1 cellular context compared by ENCODE assay signal in the genomic region with DNA sequence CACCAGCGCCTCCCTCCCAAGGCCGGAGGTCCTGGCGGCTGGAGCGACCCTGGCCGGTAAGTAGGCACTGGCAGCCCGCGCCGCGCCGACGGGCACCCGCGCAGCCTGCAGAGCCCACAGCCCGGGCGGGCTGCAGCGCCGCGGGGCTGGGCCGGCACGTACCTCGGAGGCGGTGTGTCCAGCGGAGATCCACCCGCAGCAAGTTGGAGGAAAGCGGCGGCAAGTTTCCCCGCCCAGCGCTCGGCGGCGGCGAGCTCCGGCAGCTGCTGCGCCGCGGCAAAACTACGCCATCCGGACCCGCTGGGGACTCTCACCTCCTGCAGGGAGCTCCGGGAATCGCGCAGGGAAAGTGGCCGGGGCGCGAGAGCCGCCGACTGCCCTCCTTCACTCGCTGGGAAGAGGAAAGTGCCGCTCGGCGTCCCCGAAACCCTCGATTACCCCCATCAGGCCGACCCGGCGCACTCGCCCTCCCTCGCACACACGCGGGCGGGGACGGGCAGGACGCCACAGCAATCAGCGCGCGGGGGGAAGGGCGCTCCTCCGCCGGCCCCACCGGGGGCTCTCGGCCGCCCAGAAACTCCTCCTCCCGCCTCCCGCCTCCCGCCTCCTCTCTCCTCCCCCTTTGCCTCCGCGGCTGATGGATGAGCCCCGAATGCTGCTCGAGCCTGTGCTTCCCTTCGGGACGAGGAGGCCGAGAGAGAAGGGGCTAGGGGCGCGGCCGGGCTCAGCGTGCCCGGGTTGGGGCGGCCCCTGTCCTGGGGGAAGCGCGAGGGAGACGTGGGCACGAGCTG.
TF ChIP-seq lines count a peak whose summit lies in the region.

A gene (minus strand): TSS at position 436 of the 791 bp plus-strand sequence. CDS start 24,620 bp downstream, outside the sequence.

TF ChIP-seq in HepG2, 621 proteins besides CTCF, POLR2A, EP300 and RAD21 (continued from another document and continues in another):
- TF ChIP-seq, protein P1, sequence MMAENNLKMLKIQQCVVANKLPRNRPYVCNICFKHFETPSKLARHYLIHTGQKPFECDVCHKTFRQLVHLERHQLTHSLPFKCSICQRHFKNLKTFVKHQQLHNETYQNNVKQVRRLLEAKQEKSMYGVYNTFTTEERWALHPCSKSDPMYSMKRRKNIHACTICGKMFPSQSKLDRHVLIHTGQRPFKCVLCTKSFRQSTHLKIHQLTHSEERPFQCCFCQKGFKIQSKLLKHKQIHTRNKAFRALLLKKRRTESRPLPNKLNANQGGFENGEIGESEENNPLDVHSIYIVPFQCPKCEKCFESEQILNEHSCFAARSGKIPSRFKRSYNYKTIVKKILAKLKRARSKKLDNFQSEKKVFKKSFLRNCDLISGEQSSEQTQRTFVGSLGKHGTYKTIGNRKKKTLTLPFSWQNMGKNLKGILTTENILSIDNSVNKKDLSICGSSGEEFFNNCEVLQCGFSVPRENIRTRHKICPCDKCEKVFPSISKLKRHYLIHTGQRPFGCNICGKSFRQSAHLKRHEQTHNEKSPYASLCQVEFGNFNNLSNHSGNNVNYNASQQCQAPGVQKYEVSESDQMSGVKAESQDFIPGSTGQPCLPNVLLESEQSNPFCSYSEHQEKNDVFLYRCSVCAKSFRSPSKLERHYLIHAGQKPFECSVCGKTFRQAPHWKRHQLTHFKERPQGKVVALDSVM (CRISPR knock-in tag; IDR thresholded peaks at IDR 0.05), result peak; percentile 56; the same call in 1 of the 2 replicates
- TF ChIP-seq, protein P2, sequence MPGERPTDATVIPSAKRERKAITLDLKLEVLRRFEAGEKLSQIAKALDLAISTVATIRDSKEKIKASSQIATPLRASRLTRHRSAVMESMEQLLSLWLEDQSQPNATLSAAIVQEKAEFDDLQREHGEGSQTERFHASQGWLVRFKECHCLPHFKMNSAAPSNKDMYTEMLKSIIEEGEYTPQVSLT (CRISPR knock-in tag; IDR thresholded peaks at IDR 0.05; ENCODE audit: borderline replicate concordance, low read depth), result no peak
- TF ChIP-seq ATM (IDR thresholded peaks at IDR 0.05; ENCODE audit: borderline replicate concordance) (no peak), CHD4 (IDR thresholded peaks at IDR 0.05; ENCODE audit: borderline replicate concordance, low read length) (no peak), ZNF207 (IDR thresholded peaks at IDR 0.05; ENCODE audit: borderline replicate concordance) (no peak), ZNF614 (CRISPR knock-in tag; IDR thresholded peaks at IDR 0.05; ENCODE audit: borderline replicate concordance) (peak; percentile 80; the same call in 1 of the 2 replicates), ZBTB38 (CRISPR knock-in tag; IDR thresholded peaks at IDR 0.05) (peak; percentile 75; the same call in 1 of the 2 replicates), ZNF883 (CRISPR knock-in tag; IDR thresholded peaks at IDR 0.05; ENCODE audit: not compliant biosample characterization) (peak; percentile 80), ZNF260 (CRISPR knock-in tag; IDR thresholded peaks at IDR 0.05; ENCODE audit: borderline replicate concordance, low read depth) (no peak), MTF1 (CRISPR knock-in tag; IDR thresholded peaks at IDR 0.05) (no peak), ZNF224 (CRISPR knock-in tag; IDR thresholded peaks at IDR 0.05) (no peak), ZNF619 (CRISPR knock-in tag; IDR thresholded peaks at IDR 0.05) (no peak), MZF1 (CRISPR knock-in tag; IDR thresholded peaks at IDR 0.05; ENCODE audit: borderline replicate concordance) (no peak), ZBTB42 (CRISPR knock-in tag; IDR thresholded peaks at IDR 0.05) (no peak; the same call in 1 of the 2 replicates), ZNF143 (CRISPR knock-in tag; IDR thresholded peaks at IDR 0.05) (0 out of 2 replicates have a peak, but pooled peaks have one; percentile 23), IRX3 (CRISPR knock-in tag; IDR thresholded peaks at IDR 0.05; ENCODE audit: borderline replicate concordance, low read depth) (peak; percentile 72), BRD4 (CRISPR knock-in tag; IDR thresholded peaks at IDR 0.05) (peak; percentile 54; the same call in 1 of the 2 replicates), ZBTB1 (CRISPR knock-in tag; IDR thresholded peaks at IDR 0.05; ENCODE audit: borderline replicate concordance) (no peak), SALL2 (CRISPR knock-in tag; IDR thresholded peaks at IDR 0.05) (peak; percentile 49; the same call in 1 of the 2 replicates), ZNF556 (CRISPR knock-in tag; IDR thresholded peaks at IDR 0.05; ENCODE audit: borderline replicate concordance) (no peak; the same call in 1 of the 2 replicates), JUN (CRISPR knock-in tag; IDR thresholded peaks at IDR 0.05) (no peak), KDM4B (CRISPR knock-in tag; IDR thresholded peaks at IDR 0.05) (peak; percentile 51; the same call in 1 of the 2 replicates), ZNF598 (CRISPR knock-in tag; IDR thresholded peaks at IDR 0.05; ENCODE audit: borderline replicate concordance) (0 out of 2 replicates have a peak, but pooled peaks have one; percentile 38)
- TF ChIP-seq, protein P3, sequence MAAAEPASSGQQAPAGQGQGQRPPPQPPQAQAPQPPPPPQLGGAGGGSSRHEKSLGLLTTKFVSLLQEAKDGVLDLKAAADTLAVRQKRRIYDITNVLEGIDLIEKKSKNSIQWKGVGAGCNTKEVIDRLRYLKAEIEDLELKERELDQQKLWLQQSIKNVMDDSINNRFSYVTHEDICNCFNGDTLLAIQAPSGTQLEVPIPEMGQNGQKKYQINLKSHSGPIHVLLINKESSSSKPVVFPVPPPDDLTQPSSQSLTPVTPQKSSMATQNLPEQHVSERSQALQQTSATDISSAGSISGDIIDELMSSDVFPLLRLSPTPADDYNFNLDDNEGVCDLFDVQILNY (CRISPR knock-in tag; conservative IDR thresholded peaks at IDR 0.05), result 0 out of 2 replicates have a peak, but pooled peaks have one; percentile 14
- TF ChIP-seq, protein P4, sequence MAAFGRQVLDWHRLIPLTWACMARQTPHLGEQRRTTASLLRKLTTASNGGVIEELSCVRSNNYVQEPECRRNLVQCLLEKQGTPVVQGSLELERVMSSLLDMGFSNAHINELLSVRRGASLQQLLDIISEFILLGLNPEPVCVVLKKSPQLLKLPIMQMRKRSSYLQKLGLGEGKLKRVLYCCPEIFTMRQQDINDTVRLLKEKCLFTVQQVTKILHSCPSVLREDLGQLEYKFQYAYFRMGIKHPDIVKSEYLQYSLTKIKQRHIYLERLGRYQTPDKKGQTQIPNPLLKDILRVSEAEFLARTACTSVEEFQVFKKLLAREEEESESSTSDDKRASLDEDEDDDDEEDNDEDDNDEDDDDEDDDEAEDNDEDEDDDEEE (CRISPR knock-in tag; IDR thresholded peaks at IDR 0.05), result no peak
- TF ChIP-seq, protein P5, sequence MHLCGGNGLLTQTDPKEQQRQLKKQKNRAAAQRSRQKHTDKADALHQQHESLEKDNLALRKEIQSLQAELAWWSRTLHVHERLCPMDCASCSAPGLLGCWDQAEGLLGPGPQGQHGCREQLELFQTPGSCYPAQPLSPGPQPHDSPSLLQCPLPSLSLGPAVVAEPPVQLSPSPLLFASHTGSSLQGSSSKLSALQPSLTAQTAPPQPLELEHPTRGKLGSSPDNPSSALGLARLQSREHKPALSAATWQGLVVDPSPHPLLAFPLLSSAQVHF (CRISPR knock-in tag; IDR thresholded peaks at IDR 0.05), result no peak
- TF ChIP-seq, protein P6, sequence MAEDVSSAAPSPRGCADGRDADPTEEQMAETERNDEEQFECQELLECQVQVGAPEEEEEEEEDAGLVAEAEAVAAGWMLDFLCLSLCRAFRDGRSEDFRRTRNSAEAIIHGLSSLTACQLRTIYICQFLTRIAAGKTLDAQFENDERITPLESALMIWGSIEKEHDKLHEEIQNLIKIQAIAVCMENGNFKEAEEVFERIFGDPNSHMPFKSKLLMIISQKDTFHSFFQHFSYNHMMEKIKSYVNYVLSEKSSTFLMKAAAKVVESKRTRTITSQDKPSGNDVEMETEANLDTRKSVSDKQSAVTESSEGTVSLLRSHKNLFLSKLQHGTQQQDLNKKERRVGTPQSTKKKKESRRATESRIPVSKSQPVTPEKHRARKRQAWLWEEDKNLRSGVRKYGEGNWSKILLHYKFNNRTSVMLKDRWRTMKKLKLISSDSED (CRISPR knock-in tag; IDR thresholded peaks at IDR 0.05), result no peak
- TF ChIP-seq, protein P7, sequence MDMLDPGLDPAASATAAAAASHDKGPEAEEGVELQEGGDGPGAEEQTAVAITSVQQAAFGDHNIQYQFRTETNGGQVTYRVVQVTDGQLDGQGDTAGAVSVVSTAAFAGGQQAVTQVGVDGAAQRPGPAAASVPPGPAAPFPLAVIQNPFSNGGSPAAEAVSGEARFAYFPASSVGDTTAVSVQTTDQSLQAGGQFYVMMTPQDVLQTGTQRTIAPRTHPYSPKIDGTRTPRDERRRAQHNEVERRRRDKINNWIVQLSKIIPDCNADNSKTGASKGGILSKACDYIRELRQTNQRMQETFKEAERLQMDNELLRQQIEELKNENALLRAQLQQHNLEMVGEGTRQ (IDR thresholded peaks at IDR 0.05; ENCODE audit: low read depth, low read length), result no peak
- TF ChIP-seq, protein P7 (CRISPR knock-in tag; IDR thresholded peaks at IDR 0.05; ENCODE audit: borderline replicate concordance), result no peak
- TF ChIP-seq, protein P8, sequence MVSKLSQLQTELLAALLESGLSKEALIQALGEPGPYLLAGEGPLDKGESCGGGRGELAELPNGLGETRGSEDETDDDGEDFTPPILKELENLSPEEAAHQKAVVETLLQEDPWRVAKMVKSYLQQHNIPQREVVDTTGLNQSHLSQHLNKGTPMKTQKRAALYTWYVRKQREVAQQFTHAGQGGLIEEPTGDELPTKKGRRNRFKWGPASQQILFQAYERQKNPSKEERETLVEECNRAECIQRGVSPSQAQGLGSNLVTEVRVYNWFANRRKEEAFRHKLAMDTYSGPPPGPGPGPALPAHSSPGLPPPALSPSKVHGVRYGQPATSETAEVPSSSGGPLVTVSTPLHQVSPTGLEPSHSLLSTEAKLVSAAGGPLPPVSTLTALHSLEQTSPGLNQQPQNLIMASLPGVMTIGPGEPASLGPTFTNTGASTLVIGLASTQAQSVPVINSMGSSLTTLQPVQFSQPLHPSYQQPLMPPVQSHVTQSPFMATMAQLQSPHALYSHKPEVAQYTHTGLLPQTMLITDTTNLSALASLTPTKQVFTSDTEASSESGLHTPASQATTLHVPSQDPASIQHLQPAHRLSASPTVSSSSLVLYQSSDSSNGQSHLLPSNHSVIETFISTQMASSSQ (IDR thresholded peaks at IDR 0.05; ENCODE audit: low read depth), result no peak; the same call in 1 of the 2 replicates
- TF ChIP-seq, protein P8 (CRISPR knock-in tag; IDR thresholded peaks at IDR 0.05; ENCODE audit: borderline replicate concordance), result peak; percentile 32
- TF ChIP-seq, protein P9, sequence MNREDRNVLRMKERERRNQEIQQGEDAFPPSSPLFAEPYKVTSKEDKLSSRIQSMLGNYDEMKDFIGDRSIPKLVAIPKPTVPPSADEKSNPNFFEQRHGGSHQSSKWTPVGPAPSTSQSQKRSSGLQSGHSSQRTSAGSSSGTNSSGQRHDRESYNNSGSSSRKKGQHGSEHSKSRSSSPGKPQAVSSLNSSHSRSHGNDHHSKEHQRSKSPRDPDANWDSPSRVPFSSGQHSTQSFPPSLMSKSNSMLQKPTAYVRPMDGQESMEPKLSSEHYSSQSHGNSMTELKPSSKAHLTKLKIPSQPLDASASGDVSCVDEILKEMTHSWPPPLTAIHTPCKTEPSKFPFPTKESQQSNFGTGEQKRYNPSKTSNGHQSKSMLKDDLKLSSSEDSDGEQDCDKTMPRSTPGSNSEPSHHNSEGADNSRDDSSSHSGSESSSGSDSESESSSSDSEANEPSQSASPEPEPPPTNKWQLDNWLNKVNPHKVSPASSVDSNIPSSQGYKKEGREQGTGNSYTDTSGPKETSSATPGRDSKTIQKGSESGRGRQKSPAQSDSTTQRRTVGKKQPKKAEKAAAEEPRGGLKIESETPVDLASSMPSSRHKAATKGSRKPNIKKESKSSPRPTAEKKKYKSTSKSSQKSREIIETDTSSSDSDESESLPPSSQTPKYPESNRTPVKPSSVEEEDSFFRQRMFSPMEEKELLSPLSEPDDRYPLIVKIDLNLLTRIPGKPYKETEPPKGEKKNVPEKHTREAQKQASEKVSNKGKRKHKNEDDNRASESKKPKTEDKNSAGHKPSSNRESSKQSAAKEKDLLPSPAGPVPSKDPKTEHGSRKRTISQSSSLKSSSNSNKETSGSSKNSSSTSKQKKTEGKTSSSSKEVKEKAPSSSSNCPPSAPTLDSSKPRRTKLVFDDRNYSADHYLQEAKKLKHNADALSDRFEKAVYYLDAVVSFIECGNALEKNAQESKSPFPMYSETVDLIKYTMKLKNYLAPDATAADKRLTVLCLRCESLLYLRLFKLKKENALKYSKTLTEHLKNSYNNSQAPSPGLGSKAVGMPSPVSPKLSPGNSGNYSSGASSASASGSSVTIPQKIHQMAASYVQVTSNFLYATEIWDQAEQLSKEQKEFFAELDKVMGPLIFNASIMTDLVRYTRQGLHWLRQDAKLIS (CRISPR knock-in tag; IDR thresholded peaks at IDR 0.05), result peak; percentile 80; the same call in 1 of the 2 replicates
